In the genomic region with DNA sequence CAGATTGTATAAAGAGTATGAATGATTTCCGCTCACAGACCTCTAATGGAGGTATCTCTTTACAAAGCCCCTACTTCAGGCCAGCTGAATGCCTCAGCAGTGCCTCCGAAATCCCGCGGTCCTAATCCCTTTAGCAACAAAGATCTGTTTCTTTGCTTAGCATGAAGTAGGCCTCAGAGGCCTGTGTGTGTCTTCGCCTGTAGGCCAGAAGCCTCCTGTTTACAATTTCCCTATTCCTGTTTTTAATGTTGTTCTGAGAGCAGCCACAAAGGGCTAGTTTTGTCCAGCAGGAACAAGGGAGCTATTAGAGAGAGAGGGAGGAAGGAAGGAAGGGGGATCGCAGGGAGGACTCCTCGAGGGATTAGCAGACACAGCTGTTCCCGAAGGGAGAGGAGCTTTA, we compare ENCODE assay signal across 17 cellular contexts.
A peak's percentile ranks its signal among the peaks of the same experiment; 100 is the strongest.
DNase-seq lines count a peak whose midpoint lies in the region; ATAC-seq and TF ChIP-seq lines count a peak whose summit lies in the region.
"Had no signal": no experiment of that assay in that cellular context is flagged by ENCODE, and none has a peak within 500 bp of the region (broad histone marks: within the 10 kb centered on the region; RNA-seq: fewer than 3 reads in every experiment).

No MANE protein-coding gene starts in this region.

- peaks cover 5% of the 10 kb centered on the region for H3K27me3 Mint-ChIP-seq in endothelial cell (ENCODE audit: unreplicated experiment)
- H3K27me3 Mint-ChIP-seq: CD4-positive, alpha-beta T cell had no signal

- H3K4me3 ChIP-seq in mesodermal cell (ENCODE audit: extremely low read depth, insufficient read depth, low read length, poor library complexity, severe bottlenecking) (no peak overlapping the region), smooth muscle cell (no peak overlapping the region)
- H3K4me3 ChIP-seq: right lobe of liver, thyroid gland had no signal

- ATAC-seq in GM19023 (IDR thresholded peaks at IDR 0.05; ENCODE audit: unreplicated experiment): no peak
- ATAC-seq: activated CD8-positive, alpha-beta T cell treated with anti-CD3 and anti-CD28 coated beads for 36 hours had no signal

- H3K79me2 ChIP-seq in smooth muscle cell (ENCODE audit: low read depth): no peaks in the 10 kb centered on the region

- H3K4me3 Mint-ChIP-seq in endothelial cell (ENCODE audit: unreplicated experiment): no peak overlapping the region
- H3K4me3 Mint-ChIP-seq: activated CD8-positive, alpha-beta T cell treated with anti-CD3 and anti-CD28 coated beads for 36 hours; CD4-positive, alpha-beta T cell; central memory CD8-positive, alpha-beta T cell had no signal

- peak overlapping the region; percentile 71 for H2AFZ ChIP-seq in smooth muscle cell (ENCODE audit: low read depth)

- H3K27ac ChIP-seq in mesodermal cell (ENCODE audit: low read depth, low read length, severe bottlenecking) (peak overlapping the region; percentile 90), smooth muscle cell (ENCODE audit: low read depth) (peak overlapping the region; percentile 70)
- H3K27ac ChIP-seq: right lobe of liver had no signal

- H3K27me3 ChIP-seq in smooth muscle cell (ENCODE audit: low read depth): no peaks in the 10 kb centered on the region
- H3K27me3 ChIP-seq: right lobe of liver, thyroid gland had no signal

- no peaks in the 10 kb centered on the region for H3K36me3 ChIP-seq in mesodermal cell (ENCODE audit: control insufficient read depth, insufficient read depth, low read length)
- no peaks in the 10 kb centered on the region for H3K36me3 ChIP-seq in smooth muscle cell (ENCODE audit: low read depth)
- H3K36me3 ChIP-seq: right lobe of liver, thyroid gland had no signal

- peaks cover 49% of the 10 kb centered on the region for H3K4me1 Mint-ChIP-seq in endothelial cell (ENCODE audit: unreplicated experiment)
- H3K4me1 Mint-ChIP-seq: central memory CD8-positive, alpha-beta T cell had no signal

- H3K4me1 ChIP-seq in mesodermal cell (ENCODE audit: control insufficient read depth, insufficient read depth, low read length, poor library complexity, severe bottlenecking) (peaks cover 29% of the 10 kb centered on the region), smooth muscle cell (ENCODE audit: low read depth) (peaks cover 20% of the 10 kb centered on the region)

- WGBS in mesodermal cell (ENCODE audit: insufficient coverage in 2 of 2), 2 experiments: 42 to 62% methylated on average over 4 of the region's 8 CpGs
- WGBS in smooth muscle cell (ENCODE audit: low lambda C conversion rate): 26% methylated on average over 8 of the region's 8 CpGs

- no peaks in the 10 kb centered on the region for H3K9me3 Mint-ChIP-seq in endothelial cell (ENCODE audit: unreplicated experiment)
- H3K9me3 Mint-ChIP-seq: central memory CD8-positive, alpha-beta T cell had no signal

- TF ChIP-seq CTCF in endothelial cell (IDR thresholded peaks at IDR 0.05; ENCODE audit: unreplicated experiment) (no peak), smooth muscle cell (IDR thresholded peaks at IDR 0.05; ENCODE audit: borderline replicate concordance, insufficient read depth, poor library complexity, severe bottlenecking) (no peak)

- H3K4me2 ChIP-seq in smooth muscle cell: peak overlapping the region; percentile 43

- H4K20me1 ChIP-seq in smooth muscle cell (ENCODE audit: low read depth): no peaks in the 10 kb centered on the region

- DNase-seq in NCI-H524 treated with DMSO at 0.1 percent for 48 hours (lab: John Stamatoyannopoulos, UW) (peak; percentile 83), endothelial cell (ENCODE audit: low spot score) (peak; percentile 14), smooth muscle cell (lab: John Stamatoyannopoulos, UW; ENCODE audit: unreplicated experiment) (no peak), NCI-H2081 treated with DMSO at 0.1 percent for 48 hours (lab: John Stamatoyannopoulos, UW) (no peak), NCI-H2227 (lab: John Stamatoyannopoulos, UW; ENCODE audit: unreplicated experiment) (no peak), NCI-H2171 (lab: John Stamatoyannopoulos, UW) (no peak)
- DNase-seq: activated CD8-positive, alpha-beta T cell treated with anti-CD3 and anti-CD28 coated beads for 36 hours; activated naive CD4-positive, alpha-beta T cell treated with Interleukin-2 at 50 U/mL for 16 hours; CD4-positive, alpha-beta T cell; Karpas-422; NCI-H226; right lobe of liver; T-helper 9 cell; thyroid gland had no signal

- peak overlapping the region; percentile 97 for H3K27ac Mint-ChIP-seq in endothelial cell (ENCODE audit: unreplicated experiment)
- H3K27ac Mint-ChIP-seq: activated CD8-positive, alpha-beta T cell treated with anti-CD3 and anti-CD28 coated beads for 36 hours; CD4-positive, alpha-beta T cell had no signal

- peaks cover 4% of the 10 kb centered on the region for H3K36me3 Mint-ChIP-seq in endothelial cell (ENCODE audit: low read depth, unreplicated experiment)

- H3F3A ChIP-seq in smooth muscle cell (ENCODE audit: low read depth): peaks cover 8% of the 10 kb centered on the region

- peak overlapping the region; percentile 37 for H3K9ac ChIP-seq in smooth muscle cell (ENCODE audit: low read depth)

- H3K9me3 ChIP-seq in mesodermal cell (ENCODE audit: control insufficient read depth, low read length) (no peaks in the 10 kb centered on the region), smooth muscle cell (replicated peaks; ENCODE audit: low read depth) (no peaks in the 10 kb centered on the region)
- H3K9me3 ChIP-seq: right lobe of liver, thyroid gland had no signal

Comparison
In these comparisons a context has a peak if more than half of its experiments do, and no peak if none do; other contexts are left out.
1. DNase-seq: peak in NCI-H524 treated with DMSO at 0.1 percent for 48 hours (single experiment) and endothelial cell (single experiment); none in smooth muscle cell (single experiment), NCI-H2081 treated with DMSO at 0.1 percent for 48 hours (single experiment), NCI-H2227 (single experiment) and NCI-H2171 (single experiment).